8 cellular contexts compared by ENCODE assay signal in the genomic region with DNA sequence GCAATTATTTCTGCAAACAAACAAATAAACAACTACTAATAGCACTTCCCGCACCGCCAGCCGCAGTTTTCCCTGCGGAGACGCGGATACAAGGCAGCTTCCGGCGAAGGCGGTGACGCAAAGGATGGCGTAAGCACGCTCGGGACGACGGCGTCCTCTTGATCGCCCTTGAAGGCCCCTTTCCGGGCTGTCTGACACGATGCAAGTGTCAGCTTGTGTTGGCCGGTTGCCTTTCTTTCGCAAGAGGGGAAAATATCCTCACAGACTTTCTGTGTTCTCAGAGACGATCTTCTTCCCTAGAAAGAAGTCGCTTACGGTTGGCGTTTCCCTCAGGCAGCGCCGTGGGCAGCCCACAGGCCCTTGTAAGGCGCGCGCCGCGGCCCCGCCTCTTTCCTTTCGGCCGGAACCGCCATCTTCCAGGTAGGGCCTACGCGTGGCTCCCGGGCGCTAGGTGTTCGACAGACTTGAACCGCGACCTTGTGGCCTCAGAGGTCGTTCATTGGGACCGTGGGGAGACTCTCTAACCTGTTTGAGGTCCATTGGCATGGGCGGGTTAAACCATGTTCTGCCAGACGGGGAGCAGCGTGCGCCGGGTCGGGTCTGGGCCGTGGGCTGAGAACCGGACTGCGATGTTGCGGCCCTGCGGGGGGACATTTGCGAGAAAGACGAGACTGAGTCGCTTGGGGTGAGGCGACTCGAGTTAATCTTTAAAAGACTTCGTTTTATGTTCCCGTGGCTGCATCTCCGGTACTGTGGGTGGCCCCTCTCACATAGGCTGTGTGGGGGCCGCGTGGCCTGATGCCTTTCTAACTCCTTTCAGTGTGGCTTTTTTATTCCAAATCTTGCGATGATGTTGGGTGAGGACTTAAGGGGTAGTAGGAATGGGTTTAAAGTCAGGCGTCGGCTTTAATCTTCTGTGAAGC. TPM values are rescaled to one million over a fixed set of nuclear protein-coding genes. Genes with fewer than 3 reads are reported as not detected.
DNase-seq lines count a peak whose midpoint lies in the region; ATAC-seq and TF ChIP-seq lines count a peak whose summit lies in the region.

A gene (plus strand): TSS at position 393 of the 923 bp plus-strand sequence. CDS start 2,219 bp downstream, outside the sequence.

- H3K36me3 Mint-ChIP-seq in endothelial cell (ENCODE audit: low read depth, unreplicated experiment), result peaks cover 10% of the 10 kb centered on the region
- H3K36me3 Mint-ChIP-seq in mesothelial cell of epicardium, result peaks cover 12% of the 10 kb centered on the region

- peak; percentile 91 for ATAC-seq in GM21390 (IDR thresholded peaks at IDR 0.05; ENCODE audit: unreplicated experiment)

- in situ Hi-C loops in Caki2 (cut with HindIII; ENCODE audit: low pct_unique_long_range_greater_than_20kb, low sequenced_read_pairs), result no loop called here

- peak within 1 kb of the TSS; percentile 83 for H3K4me2 ChIP-seq in OCI-LY1 (ENCODE audit: low read length)

- H3K27me3 ChIP-seq in HUES48 (ENCODE audit: control insufficient read depth, insufficient read depth, low read length), result no peaks in the 10 kb centered on the region
- no peaks in the 10 kb centered on the region for H3K27me3 ChIP-seq in OCI-LY1 (ENCODE audit: insufficient read depth, low read length)

- H3K9me2 ChIP-seq in OCI-LY1 (ENCODE audit: low read depth, low read length), result no peaks in the 10 kb centered on the region

- H3K9me3 ChIP-seq in HUES48 (ENCODE audit: control insufficient read depth, insufficient read depth, low read length) (no peaks in the 10 kb centered on the region), OCI-LY1 (ENCODE audit: low read length) (no peaks in the 10 kb centered on the region)

- H3K79me2 ChIP-seq in OCI-LY1 (ENCODE audit: insufficient read depth, low read length), result peaks cover 53% of the 10 kb centered on the region

- H3K4me3 Mint-ChIP-seq in endothelial cell (ENCODE audit: unreplicated experiment), result peak within 1 kb of the TSS; percentile 98
- peak within 1 kb of the TSS; percentile 92 for H3K4me3 Mint-ChIP-seq in mesothelial cell of epicardium

- no peaks in the 10 kb centered on the region for H4K20me1 ChIP-seq in OCI-LY1 (ENCODE audit: insufficient read depth, low read length)

- H3K4me1 ChIP-seq in HUES48 (ENCODE audit: control insufficient read depth, insufficient read depth, low read length), result peaks cover 11% of the 10 kb centered on the region
- peaks cover 30% of the 10 kb centered on the region for H3K4me1 ChIP-seq in OCI-LY1 (ENCODE audit: insufficient read depth, low read length, severe bottlenecking)

- H2AFZ ChIP-seq in OCI-LY1 (ENCODE audit: low read length), result peak within 1 kb of the TSS; percentile 51; the same call in 1 of the 2 replicates

- H3K4me3 ChIP-seq in HUES48 (ENCODE audit: low read depth, low read length), result peak within 1 kb of the TSS; percentile 98
- peak within 1 kb of the TSS; percentile 96 for H3K4me3 ChIP-seq in OCI-LY1 (ENCODE audit: low read depth, low read length, poor library complexity, severe bottlenecking)

- peak within 1 kb of the TSS; percentile 98 for H3K27ac ChIP-seq in HUES48 (ENCODE audit: low read depth, low read length)
- peak within 1 kb of the TSS; percentile 83 for H3K27ac ChIP-seq in OCI-LY1 (ENCODE audit: low read depth, low read length, poor library complexity, severe bottlenecking)

- TF ChIP-seq CTCF in OCI-LY1 (IDR thresholded peaks at IDR 0.05; ENCODE audit: low read length), result no peak
- TF ChIP-seq CTCF in endothelial cell (IDR thresholded peaks at IDR 0.05; ENCODE audit: unreplicated experiment), result no peak
- no peak for TF ChIP-seq CTCF in mesothelial cell of epicardium (IDR thresholded peaks at IDR 0.05; ENCODE audit: unreplicated experiment)

- H3K4me1 Mint-ChIP-seq in endothelial cell (ENCODE audit: unreplicated experiment) (peaks cover 24% of the 10 kb centered on the region), mesothelial cell of epicardium (peaks cover 34% of the 10 kb centered on the region)

- H3K9ac ChIP-seq in HUES48 (ENCODE audit: low read depth, low read length), result peak within 1 kb of the TSS; percentile 100
- peak within 1 kb of the TSS; percentile 99 for H3K9ac ChIP-seq in OCI-LY1 (ENCODE audit: low read length)

- H3K36me3 ChIP-seq in HUES48 (ENCODE audit: control insufficient read depth, insufficient read depth, low read length) (peaks cover 36% of the 10 kb centered on the region), OCI-LY1 (ENCODE audit: insufficient read depth, low read length) (peaks cover 54% of the 10 kb centered on the region)

- H3F3A ChIP-seq in OCI-LY1 (ENCODE audit: insufficient read depth, low read length), result no peaks in the 10 kb centered on the region

- no peaks in the 10 kb centered on the region for H3K9me3 Mint-ChIP-seq in endothelial cell (ENCODE audit: unreplicated experiment)
- H3K9me3 Mint-ChIP-seq in mesothelial cell of epicardium, result no peaks in the 10 kb centered on the region

- DNase-seq in Caki2 (ENCODE audit: low read depth) (peak; percentile 93), endothelial cell (ENCODE audit: low spot score) (peak; percentile 88), mesothelial cell of epicardium (ENCODE audit: low spot score in 2 of 2, unreplicated experiment in 2 of 2) (peak; percentile 70 to 87)
- DNase-seq in activated CD8-positive, alpha-beta memory T cell treated with anti-CD3 and anti-CD28 coated beads, Interleukin-2, amount 50 U/mL, for 48 hours, result peak; percentile 97
- DNase-seq in stimulated activated CD8-positive, alpha-beta memory T cell treated with anti-CD3 and anti-CD28 coated beads, Interleukin-15, amount 100 ng/mL, for 48 hours (ENCODE audit: low read depth in 2 of 2), result peak; percentile 79 to 81

- H3K27ac Mint-ChIP-seq in endothelial cell (ENCODE audit: unreplicated experiment), result peak within 1 kb of the TSS; percentile 98
- H3K27ac Mint-ChIP-seq in mesothelial cell of epicardium, result peak within 1 kb of the TSS; percentile 100

- H3K27me3 Mint-ChIP-seq in endothelial cell (ENCODE audit: unreplicated experiment) (peaks cover 3% of the 10 kb centered on the region), mesothelial cell of epicardium (ENCODE audit: low read depth) (no peaks in the 10 kb centered on the region)

RNA-seq across cellular contexts. Expression of the gene that starts here (rescaled TPM):
- total RNA-seq in Caki2 (2014; rRNA removed; shearing (Covaris generic); ENCODE audit: low replicate concordance), result 791 and 923 TPM in 2 replicates
- total RNA-seq in endothelial cell (ENCODE audit: unreplicated experiment) (910 TPM), mesothelial cell of epicardium (851 to 889 TPM (median 875 TPM) in 3 replicates)

Comparison
In these comparisons a context has a peak if more than half of its experiments do, and no peak if none do; other contexts are left out.
1. Peak in every context shown above with its lines: DNase-seq, ATAC-seq, H3K4me3 ChIP-seq and H3K27ac ChIP-seq.